In genomic region chr1:235866913-235867850, GRCh38 we compare ENCODE assay signal across 8 cellular contexts. TPM values are rescaled to one million over a fixed set of nuclear protein-coding genes. Genes with fewer than 3 reads are reported as not detected.
DNase-seq lines count a peak whose midpoint lies in the region; ATAC-seq and TF ChIP-seq lines count a peak whose summit lies in the region.

No MANE protein-coding gene starts in this region.

- peak overlapping the region; percentile 91 for H3K27ac Mint-ChIP-seq in chondrocyte (ENCODE audit: unreplicated experiment)

- no peak for TF ChIP-seq CTCF in chondrocyte (IDR thresholded peaks at IDR 0.05)

- H3K36me3 Mint-ChIP-seq in chondrocyte (ENCODE audit: low read depth): no peaks in the 10 kb centered on the region

- H3K9me3 Mint-ChIP-seq in chondrocyte (ENCODE audit: low read depth): no peaks in the 10 kb centered on the region

- no peaks in the 10 kb centered on the region for H3K27me3 Mint-ChIP-seq in chondrocyte (ENCODE audit: low read depth)

- peak overlapping the region; percentile 96 for H3K4me3 Mint-ChIP-seq in chondrocyte (ENCODE audit: unreplicated experiment)

- peak; percentile 89 for TF ChIP-seq POLR2A in GM19193 (IDR thresholded peaks at IDR 0.05; ENCODE audit: extremely low read depth, insufficient read depth, insufficient read length)

- peak; percentile 79 for ATAC-seq in HG03432 (IDR thresholded peaks at IDR 0.05; ENCODE audit: unreplicated experiment)

- H3K4me1 Mint-ChIP-seq in chondrocyte (ENCODE audit: low read depth): peaks cover 32% of the 10 kb centered on the region

- DNase-seq in Ammon's horn (ENCODE audit: low spot score) (peak; percentile 98), NCI-H510A (lab: John Stamatoyannopoulos, UW) (peak; percentile 55), chondrocyte (ENCODE audit: low spot score) (peak; percentile 97), kidney tubule cell (ENCODE audit: low spot score) (peak; percentile 94)
- peak; percentile 94 for DNase-seq in activated CD4-positive, alpha-beta T cell treated with anti-CD3 and anti-CD28 coated beads for 24 hours (ENCODE audit: low read depth in 2 of 2)
- DNase-seq in stimulated activated CD4-positive, alpha-beta T cell treated with anti-CD3 and anti-CD28 coated beads, Interleukin-1b, Interleukin-23, amount 100 ng/mL, for 1 hour (ENCODE audit: low read depth in 2 of 2): peak; percentile 95 to 96

RNA-seq across cellular contexts. Expression of gene LYST, which starts 0.5 kb away (rescaled TPM):
- total RNA-seq in chondrocyte: 14.9 to 16.4 TPM (median 16.0 TPM) in 3 replicates

Comparison
In these comparisons a context has a peak if more than half of its experiments do, and no peak if none do; other contexts are left out.
1. Peak in every context shown above with its lines: DNase-seq and ATAC-seq.